8 cellular contexts compared by ENCODE assay signal in the genomic region with DNA sequence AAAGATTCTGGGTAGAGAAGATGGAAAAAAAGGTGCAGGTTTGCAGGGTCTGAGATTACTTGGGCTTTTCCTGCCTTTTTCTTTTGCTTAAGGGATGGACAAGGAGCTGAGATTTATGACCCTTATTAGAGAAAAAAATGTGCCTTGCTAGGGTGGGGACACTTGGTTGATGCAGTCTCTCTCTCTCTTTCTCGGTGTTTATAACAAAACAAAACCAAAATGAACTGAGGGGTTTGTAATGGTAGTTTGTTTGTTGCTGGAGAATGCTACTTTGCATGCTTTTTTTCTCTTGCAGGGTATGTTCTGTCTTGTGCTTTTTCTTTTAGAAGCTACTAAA. TPM values are rescaled to one million over a fixed set of nuclear protein-coding genes. Genes with fewer than 3 reads are reported as not detected.
DNase-seq lines count a peak whose midpoint lies in the region; ATAC-seq, FAIRE-seq and TF ChIP-seq lines count a peak whose summit lies in the region.

No MANE protein-coding gene starts in this region.

- no peak overlapping the region for H3K14ac ChIP-seq in H1 (ENCODE audit: insufficient read length)

- H3K79me2 ChIP-seq in HepG2 (ENCODE audit: insufficient read depth, low read length), result no peaks in the 10 kb centered on the region
- H3K79me2 ChIP-seq in H1 (ENCODE audit: control insufficient read depth in 1 of 2, insufficient read depth in 2 of 2, low read length in 2 of 2), result peaks cover 31 to 73% of the 10 kb centered on the region in 2 experiments

- no peak for TF ChIP-seq POLR2A in HepG2 (IDR thresholded peaks at IDR 0.05; ENCODE audit: insufficient read depth in 1 of 2, low read depth in 2 of 2, low read length in 2 of 2)
- no peak for TF ChIP-seq POLR2A in H1 (IDR thresholded peaks at IDR 0.05; ENCODE audit: control extremely low read depth in 1 of 2, low read depth in 2 of 2, low read length in 2 of 2)
- TF ChIP-seq POLR2A in vagina (IDR thresholded peaks at IDR 0.05), result no peak

- H2BK5ac ChIP-seq in H1 (ENCODE audit: low read depth, low read length), result peak overlapping the region; percentile 98

- H4K91ac ChIP-seq in H1 (replicated peaks; ENCODE audit: insufficient read length, low read length), result peak overlapping the region; percentile 84

- DNase-seq in HepG2 (ENCODE audit: low spot score) (no peak), H1 (ENCODE audit: low read depth in 1 of 2, low spot score in 2 of 2) (no peak), vagina (ENCODE audit: extremely low spot score in 2 of 2) (no peak), NCI-H524 (lab: John Stamatoyannopoulos, UW) (no peak), DMS79 (lab: John Stamatoyannopoulos, UW) (no peak), posterior cingulate gyrus (no peak)
- DNase-seq in naive thymus-derived CD8-positive, alpha-beta T cell, result no peak

- H3K27ac Mint-ChIP-seq in naive thymus-derived CD8-positive, alpha-beta T cell, result peak overlapping the region in 2 of 10 donors; percentile 51 to 58

- H2BK15ac ChIP-seq in H1 (ENCODE audit: low read length), result no peak overlapping the region

- POLR2A ChIA-PET in HepG2 (lab: Yijun Ruan, JAX), result no interaction called here
- POLR2A ChIA-PET in H1 (lab: Charles Lee; ENCODE audit: partially characterized antibody), result interaction anchor here (0.8 to 29.3 kb wide), 18 partner anchors 13 to 205 kb away, joined by 3 to 622 read pairs (median 8); no protein-coding TSS in a partner anchor
- POLR2A ChIA-PET in naive thymus-derived CD8-positive, alpha-beta T cell (lab: Charles Lee), result interaction anchor here (1.4 kb wide), 1 partner anchor 17 kb away, joined by 4 read pairs; no protein-coding TSS in a partner anchor

- H3K36me3 ChIP-seq in liver (ENCODE audit: control insufficient read depth in 4 of 4, insufficient read depth in 3 of 4, low read depth in 1 of 4, low read length in 3 of 4) (peaks cover 0 to 3% (median 0%) of the 10 kb centered on the region in 4 donors), HepG2 (replicated peaks in 1 of 2; ENCODE audit: control insufficient read depth in 1 of 2, insufficient read depth in 2 of 2, low read length in 2 of 2) (no peaks in the 10 kb centered on the region), H1 (ENCODE audit: control insufficient read depth in 2 of 4, insufficient read depth in 4 of 4, low read length in 3 of 4) (peaks cover 13 to 48% (median 31%) of the 10 kb centered on the region in 4 experiments), vagina (peaks cover 0 to 17% of the 10 kb centered on the region in 2 donors)

- H3K27me3 Mint-ChIP-seq in naive thymus-derived CD8-positive, alpha-beta T cell, result peaks cover 42 to 91% (median 63%) of the 10 kb centered on the region in 5 donors

- no peak overlapping the region for H3K9ac ChIP-seq in liver (ENCODE audit: low read depth in 1 of 2, low read length in 2 of 2)
- no peak overlapping the region for H3K9ac ChIP-seq in HepG2 (ENCODE audit: insufficient read depth, low read depth, low read length)
- H3K9ac ChIP-seq in H1 (replicated peaks in 1 of 4; ENCODE audit: extremely low read depth in 1 of 4, low read depth in 3 of 4, low read length in 3 of 4), result peak overlapping the region; percentile 62 to 90 (median 74)

- CTCF ChIA-PET in HepG2 (lab: Yijun Ruan, JAX; ENCODE audit: low intra/inter-chr PET ratio, low total read pairs), result no interaction called here
- CTCF ChIA-PET in H1 (lab: Charles Lee; ENCODE audit: partially characterized antibody), result interaction anchor here (0.5 to 1.9 kb wide), 5 partner anchors 15 to 192 kb away, joined by 3 to 10 read pairs (median 4); no protein-coding TSS in a partner anchor

- H2BK120ac ChIP-seq in H1 (replicated peaks; ENCODE audit: low read depth, low read length), result no peak overlapping the region

- peak overlapping the region; percentile 69; the same call in 1 of the 2 replicates for H2AK5ac ChIP-seq in H1 (ENCODE audit: low read depth, low read length)

- H3K4me3 Mint-ChIP-seq in naive thymus-derived CD8-positive, alpha-beta T cell, result peak overlapping the region in 7 of 10 donors; percentile 2 to 66 (median 48)

- H3K79me1 ChIP-seq in H1 (ENCODE audit: low read depth, low read length), result peaks cover 3% of the 10 kb centered on the region; the same call in 1 of the 2 replicates

- H3K56ac ChIP-seq in H1 (replicated peaks; ENCODE audit: insufficient read length, low read depth, low read length), result peak overlapping the region; percentile 14

- peak overlapping the region; percentile 57 for H3K18ac ChIP-seq in H1 (ENCODE audit: extremely low read depth, low read length)

- TF ChIP-seq EP300 in HepG2 (IDR thresholded peaks at IDR 0.05; ENCODE audit: low read depth in 2 of 2, low read length in 2 of 2), result no peak
- TF ChIP-seq EP300 in HepG2 (CRISPR knock-in tag; IDR thresholded peaks at IDR 0.05; ENCODE audit: borderline replicate concordance), result no peak
- no peak for TF ChIP-seq EP300 in H1 (IDR thresholded peaks at IDR 0.05; ENCODE audit: borderline replicate concordance in 1 of 2, low read depth in 2 of 2, low read length in 2 of 2)

- peak overlapping the region; percentile 60 for H4K5ac ChIP-seq in H1 (ENCODE audit: insufficient read length, low read depth, low read length)

- no peak for TF ChIP-seq RAD21 in liver (IDR thresholded peaks at IDR 0.05)
- TF ChIP-seq RAD21 in HepG2 (CRISPR knock-in tag; IDR thresholded peaks at IDR 0.05), result no peak
- TF ChIP-seq RAD21 in H1 (IDR thresholded peaks at IDR 0.05 in 1 of 2, conservative IDR thresholded peaks at IDR 0.05 in 1 of 2; ENCODE audit: low read depth in 2 of 2, low read length in 2 of 2), result no peak

- H4K20me1 ChIP-seq in HepG2 (ENCODE audit: insufficient read depth, low read length) (no peaks in the 10 kb centered on the region), H1 (replicated peaks in 1 of 2; ENCODE audit: control insufficient read depth in 1 of 2, insufficient read depth in 2 of 2, low read length in 2 of 2) (peaks cover 0 to 7% of the 10 kb centered on the region in 2 experiments)

- in situ Hi-C loops in HepG2 (cut with HindIII; ENCODE audit: extremely low pct_ligation_motif_present, low pct_unique_long_range_greater_than_20kb), result no loop called here

- H4K8ac ChIP-seq in H1 (ENCODE audit: extremely low read depth, insufficient read depth, low read length), result no peak overlapping the region

- ATAC-seq in HepG2, result no peak
- ATAC-seq in naive thymus-derived CD8-positive, alpha-beta T cell, result no peak

- H2BK20ac ChIP-seq in H1 (ENCODE audit: low read length), result peak overlapping the region; percentile 82; the same call in 1 of the 2 replicates

- BruUV-seq in HepG2 (replicated peaks; lab: Mats Ljungman, UMichigan), result no TSS peak

- peaks cover 8% of the 10 kb centered on the region for H3K23me2 ChIP-seq in H1 (ENCODE audit: low read depth, low read length)

- H3K27ac ChIP-seq in liver (ENCODE audit: low read depth in 1 of 2, low read length in 2 of 2), result peak overlapping the region; percentile 6 to 44
- H3K27ac ChIP-seq in HepG2 (ENCODE audit: extremely low read length, insufficient read depth, low read length), result no peak overlapping the region
- H3K27ac ChIP-seq in H1 (ENCODE audit: low read depth, low read length), result peak overlapping the region; percentile 93
- peak overlapping the region; percentile 100 for H3K27ac ChIP-seq in vagina

- H3K4me2 ChIP-seq in HepG2 (ENCODE audit: low read depth, low read length), result no peak overlapping the region
- H3K4me2 ChIP-seq in H1 (ENCODE audit: insufficient read depth in 1 of 2, low read depth in 2 of 2, low read length in 2 of 2), result peak overlapping the region; percentile 77 to 82

- peaks cover 0 to 11% (median 4%) of the 10 kb centered on the region in 4 donors for H3K4me1 ChIP-seq in liver (ENCODE audit: control insufficient read depth in 4 of 4, insufficient read depth in 4 of 4, low read length in 3 of 4)
- H3K4me1 ChIP-seq in HepG2 (ENCODE audit: insufficient read depth, low read length), result no peaks in the 10 kb centered on the region
- peaks cover 22 to 54% (median 42%) of the 10 kb centered on the region in 4 experiments for H3K4me1 ChIP-seq in H1 (replicated peaks in 1 of 4; ENCODE audit: control insufficient read depth in 3 of 4, insufficient read depth in 4 of 4, low read length in 3 of 4)
- H3K4me1 ChIP-seq in vagina, result peaks cover 73% of the 10 kb centered on the region

- no peak overlapping the region for H2AFZ ChIP-seq in HepG2 (ENCODE audit: low read length)
- H2AFZ ChIP-seq in H1 (ENCODE audit: low read length), result no peak overlapping the region

- intact Hi-C loops in HepG2 (cut with micrococcal nuclease; ENCODE audit: unreplicated experiment), result no loop called here
- intact Hi-C loops in vagina (cut with DNase I), result no loop called here
- intact Hi-C loops in posterior cingulate gyrus (cut with DNase I), result no loop called here

- H3K9me3 Mint-ChIP-seq in naive thymus-derived CD8-positive, alpha-beta T cell, result peaks cover 0 to 13% (median 3%) of the 10 kb centered on the region in 9 donors

- no peak overlapping the region for H3K23ac ChIP-seq in H1 (ENCODE audit: insufficient read length)

- H3K27me3 ChIP-seq in liver (ENCODE audit: control insufficient read depth in 4 of 4, insufficient read depth in 4 of 4, low read length in 3 of 4) (no peaks in the 10 kb centered on the region), HepG2 (ENCODE audit: control insufficient read depth in 1 of 2, insufficient read depth in 2 of 2, low read length in 2 of 2) (peaks cover 0 to 23% of the 10 kb centered on the region in 2 experiments; a peak in 3 of 5 replicates), H1 (replicated peaks in 1 of 4; ENCODE audit: control insufficient read depth in 3 of 4, extremely low read depth in 1 of 4, insufficient read depth in 3 of 4, low read length in 3 of 4) (no peaks in the 10 kb centered on the region), vagina (no peaks in the 10 kb centered on the region)

- WGBS in liver, result 70% methylated on average over 1 of the region's 1 CpG
- WGBS in HepG2 (ENCODE audit: low lambda C conversion rate), result 9% methylated on average over 1 of the region's 1 CpG
- WGBS in H1 (ENCODE audit: extremely low coverage in 1 of 2, insufficient coverage in 1 of 2, insufficient read length in 1 of 2, insufficient replicate concordance in 2 of 2, low coverage in 1 of 2, low lambda C conversion rate in 2 of 2, missing lambda C conversion rate in 1 of 2), 2 experiments, result 55% methylated on average over 1 of the region's 1 CpG; no CpG with 5 or more reads in 1 of the 2 experiments

- no peak for FAIRE-seq in HepG2 (lab: Jason Lieb, UNC)
- FAIRE-seq in H1 (lab: Jason Lieb, UNC), result no peak

- H3K36me3 Mint-ChIP-seq in naive thymus-derived CD8-positive, alpha-beta T cell, result peaks cover 0 to 16% (median 2%) of the 10 kb centered on the region in 3 donors

- H2BK12ac ChIP-seq in H1 (ENCODE audit: low read depth, low read length), result peak overlapping the region; percentile 68

- H3K4ac ChIP-seq in H1 (replicated peaks; ENCODE audit: insufficient read length, low read depth, low read length), result peak overlapping the region; percentile 69

- no peak for TF ChIP-seq CTCF in liver (IDR thresholded peaks at IDR 0.05; ENCODE audit: low read depth, low read length, missing input control)
- TF ChIP-seq CTCF in HepG2 (CRISPR knock-in tag; IDR thresholded peaks at IDR 0.05), result no peak
- TF ChIP-seq CTCF in H1 (IDR thresholded peaks at IDR 0.05; ENCODE audit: control extremely low read depth in 1 of 3, insufficient read depth in 1 of 3, low read depth in 1 of 3, low read length in 3 of 3), result no peak
- TF ChIP-seq CTCF in vagina (IDR thresholded peaks at IDR 0.05), result no peak

- H3K4me3 ChIP-seq in liver (ENCODE audit: low read depth in 1 of 3, low read length in 3 of 3), result no peak overlapping the region
- no peak overlapping the region for H3K4me3 ChIP-seq in HepG2 (replicated peaks in 1 of 3; ENCODE audit: insufficient read depth in 1 of 3, low read depth in 2 of 3, low read length in 3 of 3)
- H3K4me3 ChIP-seq in H1 (ENCODE audit: extremely low read depth in 1 of 4, insufficient read depth in 2 of 4, low read depth in 3 of 4, low read length in 4 of 4), result peak overlapping the region; percentile 25 to 94 (median 48); a peak in 7 of 8 replicates
- H3K4me3 ChIP-seq in vagina, result peak overlapping the region; percentile 56 to 74

- H3K9me3 ChIP-seq in liver (ENCODE audit: control insufficient read depth in 4 of 4, low read length in 3 of 4) (no peaks in the 10 kb centered on the region), HepG2 (ENCODE audit: low read length) (no peaks in the 10 kb centered on the region), H1 (ENCODE audit: insufficient read depth in 2 of 2, low read depth in 1 of 2, low read length in 1 of 2) (peaks cover 3 to 5% of the 10 kb centered on the region in 2 experiments; a peak in 2 of 4 replicates), vagina (no peaks in the 10 kb centered on the region)

- H3K4me1 Mint-ChIP-seq in naive thymus-derived CD8-positive, alpha-beta T cell, result peaks cover 0 to 15% (median 7%) of the 10 kb centered on the region in 4 donors

RNA-seq across cellular contexts. Expression of a gene that starts 0.3 kb away (rescaled TPM):
- total RNA-seq in liver (1 to 10 TPM; 3.5 to 5.6 TPM), HepG2 (2016; rRNA removed; fragmentation: Illumina TruSeq; extraction: Trizol) (not detected in 2 replicates), vagina (77.1 TPM)
- polyA plus RNA-seq in liver (1 to 10 TPM in 1 of 2 donors, under 1 TPM in 1; 0.68 to 1.6 TPM), HepG2 (2011; rRNA removed) (not detected in 2 replicates), H1 (2011; rRNA removed) (132 and 143 TPM in 2 replicates)
- not detected in 2 replicates for total RNA-seq in HepG2 (2016; cell fraction: cytosol; rRNA removed; fragmentation: Illumina TruSeq; extraction: Trizol; ENCODE audit: low read depth)
- total RNA-seq in HepG2 (2016; cell fraction: insoluble cytoplasmic fraction; rRNA removed; fragmentation: Illumina TruSeq; extraction: Trizol), result not detected in 2 replicates
- total RNA-seq in HepG2 (2016; cell fraction: membrane; rRNA removed; fragmentation: Illumina TruSeq; extraction: Trizol), result not detected in 2 replicates
- not detected in 2 replicates for total RNA-seq in HepG2 (2016; cell fraction: nucleus; rRNA removed; fragmentation: Illumina TruSeq; extraction: Trizol)
- 0.04 TPM in 1 of 2 replicates, not detected in the other for polyA plus RNA-seq in HepG2 (2011; cell fraction: cytosol; rRNA removed)
- not detected in 2 replicates for polyA plus RNA-seq in HepG2 (2011; cell fraction: nucleus; rRNA removed)
- not detected in 2 replicates for polyA plus RNA-seq in HepG2 (2012)
- not detected in 2 replicates for polyA plus RNA-seq in HepG2 (2016; cell fraction: cytosol; fragmentation: Illumina TruSeq; extraction: Trizol; ENCODE audit: low read depth)
- not detected in 2 replicates for polyA plus RNA-seq in HepG2 (2016; cell fraction: insoluble cytoplasmic fraction; fragmentation: Illumina TruSeq; extraction: Trizol; ENCODE audit: low read depth)
- polyA plus RNA-seq in HepG2 (2016; cell fraction: membrane; fragmentation: Illumina TruSeq; extraction: Trizol; ENCODE audit: low read depth), result not detected in 2 replicates
- not detected in 2 replicates for polyA plus RNA-seq in HepG2 (2016; cell fraction: nucleus; fragmentation: Illumina TruSeq; extraction: Trizol; ENCODE audit: insufficient read depth, low read depth)
- polyA minus RNA-seq in HepG2 (2011; rRNA and poly(A)+ RNA removed; ENCODE audit: low replicate concordance), result 62.5 TPM in 1 of 2 replicates, not detected in the other
- polyA minus RNA-seq in HepG2 (2011; cell fraction: cytosol; rRNA and poly(A)+ RNA removed), result 1.1 TPM in 1 of 2 replicates, not detected in the other
- polyA minus RNA-seq in HepG2 (2011; cell fraction: nucleus; rRNA and poly(A)+ RNA removed), result not detected in 2 replicates
- 240 and 241 TPM in 2 replicates for total RNA-seq in H1 (2021; fragmentation: NEBNext Ultra II Directional; extraction: Animal tissue kit (Norgen Biotek cat#: 25700))
- 148 TPM for polyA plus RNA-seq in H1 (2011; cell fraction: cytosol; rRNA removed)
- polyA plus RNA-seq in H1 (2011; cell fraction: nucleus; rRNA removed), result 482 TPM
- 101 to 122 TPM (median 117 TPM) in 4 replicates for polyA plus RNA-seq in H1 (2012, experiment 1 of 2)
- 7.5 TPM for polyA plus RNA-seq in H1 (2012, experiment 2 of 2)
- 144 TPM for polyA plus RNA-seq in H1 (2013, experiment 1 of 2)
- 132 TPM for polyA plus RNA-seq in H1 (2013, experiment 2 of 2)
- polyA minus RNA-seq in H1 (2011; rRNA and poly(A)+ RNA removed), result 742 and 919 TPM in 2 replicates
- 169 TPM for polyA minus RNA-seq in H1 (2011; cell fraction: cytosol; rRNA and poly(A)+ RNA removed)
- polyA minus RNA-seq in H1 (2011; cell fraction: nucleus; rRNA and poly(A)+ RNA removed), result 575 TPM
- total RNA-seq in naive thymus-derived CD8-positive, alpha-beta T cell, result 1 to 10 TPM; 6.6 to 7.8 TPM
- under 1 TPM in 2 of 3 donors, not detected in 1; 0.07 to 0.98 TPM for polyA plus RNA-seq in naive thymus-derived CD8-positive, alpha-beta T cell

Comparison
In these comparisons a context has a peak if more than half of its experiments do, and no peak if none do; other contexts are left out.
1. H3K4me3 ChIP-seq: peak in H1 (4 of 4) and vagina (2 of 2); none in liver (0 of 3) and HepG2 (0 of 3).
2. H3K9ac ChIP-seq: peak in H1 (4 of 4); none in liver (0 of 2) and HepG2 (single experiment).